In the genomic region with DNA sequence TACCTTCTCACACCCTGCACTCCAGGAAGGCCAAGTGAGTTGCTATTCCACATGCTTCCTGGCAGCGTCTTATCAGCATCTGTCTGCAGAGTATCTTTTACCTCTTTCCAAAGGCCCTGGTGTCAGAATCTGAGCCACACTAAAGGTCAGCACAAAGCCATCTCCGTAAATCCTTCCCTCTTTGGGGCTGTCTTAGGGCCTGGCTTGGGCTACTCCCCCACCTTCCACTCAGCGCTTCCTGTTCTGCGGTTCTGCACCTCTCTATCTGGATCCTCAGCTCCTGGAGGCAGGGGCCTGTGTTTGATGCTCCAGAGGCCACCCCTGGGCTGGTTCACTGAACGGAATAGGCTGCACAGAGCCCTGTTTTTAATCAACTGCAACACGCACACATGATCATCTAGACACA, we compare ENCODE assay signal across 16 cellular contexts.
DNase-seq lines count a peak whose midpoint lies in the region; ATAC-seq and TF ChIP-seq lines count a peak whose summit lies in the region.
"Had no signal": no experiment of that assay in that cellular context is flagged by ENCODE, and none has a peak within 500 bp of the region (broad histone marks: within the 10 kb centered on the region; RNA-seq: fewer than 3 reads in every experiment).

No MANE protein-coding gene starts in this region.

- 39 to 60% (median 48%) methylated on average over 6 of the region's 6 CpGs for WGBS in heart left ventricle, 4 donors

- H3K9me3 Mint-ChIP-seq in T-helper 1 cell treated with Interleukin-12 subunit alpha and Interleukin-12 subunit beta and Interleukin-4 antibody, amounts not matched to agents 30 μg/mL and 1 μg/mL, for 36 hours = peaks cover 28% of the 10 kb centered on the region
- H3K9me3 Mint-ChIP-seq in glutamatergic neuron (ENCODE audit: unreplicated experiment) (peaks cover 22% of the 10 kb centered on the region), CD14-positive monocyte (peaks cover 19 to 33% (median 28%) of the 10 kb centered on the region in 7 donors)
- H3K9me3 Mint-ChIP-seq in stimulated activated memory B cell treated with anti-CD40 and anti-IgM and Interleukin-4, amounts not matched to agents 10 μg/mL and 1 μg/mL and 100 μg/mL, for 72 hours = peaks cover 19% of the 10 kb centered on the region

- H3K27me3 ChIP-seq in heart left ventricle = no peaks in the 10 kb centered on the region
- H3K27me3 ChIP-seq: colonic mucosa, hepatocyte had no signal

- no peak overlapping the region for H3K27ac ChIP-seq in heart left ventricle
- H3K27ac ChIP-seq: colonic mucosa, hepatocyte, left ventricle myocardium inferior had no signal

- ATAC-seq in T-helper 17 cell (peak; percentile 56), GM18861 (IDR thresholded peaks at IDR 0.05; ENCODE audit: unreplicated experiment) (no peak), heart left ventricle (no peak)
- ATAC-seq in stimulated activated memory B cell treated with anti-CD40 and anti-IgM and Interleukin-4, amounts not matched to agents 10 μg/mL and 1 μg/mL and 100 μg/mL, for 72 hours = no peak
- ATAC-seq: Panc1 had no signal

- intact Hi-C loops in CD14-positive monocyte (cut with micrococcal nuclease) = no loop called here
- intact Hi-C loops in heart left ventricle (cut with DNase I) = no loop called here

- H3K9me3 ChIP-seq in T-helper 17 cell (ENCODE audit: control insufficient read depth, low read length, poor library complexity, severe bottlenecking) (peaks cover 2% of the 10 kb centered on the region), heart left ventricle (peaks cover 0 to 24% (median 11%) of the 10 kb centered on the region in 12 donors)
- H3K9me3 ChIP-seq: colonic mucosa had no signal

- no peak for TF ChIP-seq CTCF in glutamatergic neuron (IDR thresholded peaks at IDR 0.05; ENCODE audit: partially characterized antibody, unreplicated experiment)
- TF ChIP-seq CTCF in CD14-positive monocyte (IDR thresholded peaks at IDR 0.05) = no peak
- no peak for TF ChIP-seq CTCF in heart left ventricle (IDR thresholded peaks at IDR 0.05)

- peaks cover 0 to 10% (median 0%) of the 10 kb centered on the region in 9 donors for H3K36me3 ChIP-seq in heart left ventricle
- H3K36me3 ChIP-seq: colonic mucosa had no signal

- no peak overlapping the region for H3K4me3 ChIP-seq in heart left ventricle
- H3K4me3 ChIP-seq: colonic mucosa, hepatocyte, left ventricle myocardium inferior had no signal

- H3K4me1 ChIP-seq in heart left ventricle = no peaks in the 10 kb centered on the region
- H3K4me1 ChIP-seq: colonic mucosa, left ventricle myocardium inferior had no signal

- no peak for TF ChIP-seq POLR2A in heart left ventricle (IDR thresholded peaks at IDR 0.05)

- H3K36me3 Mint-ChIP-seq in T-helper 1 cell treated with Interleukin-12 subunit alpha and Interleukin-12 subunit beta and Interleukin-4 antibody, amounts not matched to agents 30 μg/mL and 1 μg/mL, for 36 hours (ENCODE audit: low read depth) = peaks cover 3% of the 10 kb centered on the region
- H3K36me3 Mint-ChIP-seq in T-helper 17 cell (ENCODE audit: low read depth) (no peaks in the 10 kb centered on the region), glutamatergic neuron (ENCODE audit: unreplicated experiment) (peaks cover 10% of the 10 kb centered on the region), CD14-positive monocyte (no peaks in the 10 kb centered on the region)
- peaks cover 10% of the 10 kb centered on the region for H3K36me3 Mint-ChIP-seq in stimulated activated memory B cell treated with anti-CD40 and anti-IgM and Interleukin-4, amounts not matched to agents 10 μg/mL and 1 μg/mL and 100 μg/mL, for 72 hours

- DNase-seq in T-helper 1 cell = no peak
- DNase-seq in T-helper 17 cell = no peak
- no peak for DNase-seq in glutamatergic neuron
- DNase-seq in CD14-positive monocyte (ENCODE audit: low spot score) = no peak
- DNase-seq in heart left ventricle = no peak
- DNase-seq: activated CD4-positive, alpha-beta T cell treated with anti-CD3 and anti-CD28 coated beads, Interleukin-2, amount 10 ng/mL, durations not matched to agents 24 days and 14 days; amniotic stem cell; colonic mucosa; left ventricle myocardium inferior; NCI-H1694; NCI-H526 had no signal

- peaks cover 4% of the 10 kb centered on the region for H3K4me1 Mint-ChIP-seq in T-helper 1 cell treated with Interleukin-12 subunit alpha and Interleukin-12 subunit beta and Interleukin-4 antibody, amounts not matched to agents 30 μg/mL and 1 μg/mL, for 36 hours (ENCODE audit: low read depth)
- peaks cover 9% of the 10 kb centered on the region for H3K4me1 Mint-ChIP-seq in T-helper 17 cell
- H3K4me1 Mint-ChIP-seq in glutamatergic neuron (ENCODE audit: low read depth, unreplicated experiment) = peaks cover 33% of the 10 kb centered on the region
- peaks cover 6% of the 10 kb centered on the region for H3K4me1 Mint-ChIP-seq in stimulated activated memory B cell treated with anti-CD40 and anti-IgM and Interleukin-4, amounts not matched to agents 10 μg/mL and 1 μg/mL and 100 μg/mL, for 72 hours
- peaks cover 2% of the 10 kb centered on the region for H3K4me1 Mint-ChIP-seq in CD14-positive monocyte

- H3K27ac Mint-ChIP-seq in T-helper 1 cell treated with Interleukin-12 subunit alpha and Interleukin-12 subunit beta and Interleukin-4 antibody, amounts not matched to agents 30 μg/mL and 1 μg/mL, for 36 hours = peak overlapping the region; percentile 62
- peak overlapping the region; percentile 75 for H3K27ac Mint-ChIP-seq in T-helper 17 cell
- H3K27ac Mint-ChIP-seq in glutamatergic neuron (ENCODE audit: unreplicated experiment) = peak overlapping the region; percentile 49
- peak overlapping the region; percentile 34 for H3K27ac Mint-ChIP-seq in stimulated activated memory B cell treated with anti-CD40 and anti-IgM and Interleukin-4, amounts not matched to agents 10 μg/mL and 1 μg/mL and 100 μg/mL, for 72 hours
- no peak overlapping the region for H3K27ac Mint-ChIP-seq in CD14-positive monocyte
- H3K27ac Mint-ChIP-seq: activated CD4-positive, alpha-beta T cell treated with anti-CD3 and anti-CD28 coated beads, Interleukin-2, amount 10 ng/mL, durations not matched to agents 24 days and 14 days had no signal

- H3K4me3 Mint-ChIP-seq in T-helper 1 cell treated with Interleukin-12 subunit alpha and Interleukin-12 subunit beta and Interleukin-4 antibody, amounts not matched to agents 30 μg/mL and 1 μg/mL, for 36 hours = no peak overlapping the region
- peak overlapping the region; percentile 33 for H3K4me3 Mint-ChIP-seq in T-helper 17 cell
- H3K4me3 Mint-ChIP-seq in glutamatergic neuron (ENCODE audit: unreplicated experiment) = no peak overlapping the region
- H3K4me3 Mint-ChIP-seq in stimulated activated memory B cell treated with anti-CD40 and anti-IgM and Interleukin-4, amounts not matched to agents 10 μg/mL and 1 μg/mL and 100 μg/mL, for 72 hours = no peak overlapping the region
- H3K4me3 Mint-ChIP-seq in CD14-positive monocyte = no peak overlapping the region
- H3K4me3 Mint-ChIP-seq: activated CD4-positive, alpha-beta T cell treated with anti-CD3 and anti-CD28 coated beads, Interleukin-2, amount 10 ng/mL, durations not matched to agents 24 days and 14 days had no signal

- no peaks in the 10 kb centered on the region for H3K27me3 Mint-ChIP-seq in T-helper 1 cell treated with Interleukin-12 subunit alpha and Interleukin-12 subunit beta and Interleukin-4 antibody, amounts not matched to agents 30 μg/mL and 1 μg/mL, for 36 hours (ENCODE audit: low read depth)
- H3K27me3 Mint-ChIP-seq in T-helper 17 cell (no peaks in the 10 kb centered on the region), glutamatergic neuron (ENCODE audit: unreplicated experiment) (peaks cover 15% of the 10 kb centered on the region), CD14-positive monocyte (ENCODE audit: low read depth in 3 of 3) (peaks cover 0 to 4% (median 1%) of the 10 kb centered on the region in 3 donors)
- no peaks in the 10 kb centered on the region for H3K27me3 Mint-ChIP-seq in stimulated activated memory B cell treated with anti-CD40 and anti-IgM and Interleukin-4, amounts not matched to agents 10 μg/mL and 1 μg/mL and 100 μg/mL, for 72 hours
- H3K27me3 Mint-ChIP-seq: activated CD4-positive, alpha-beta T cell treated with anti-CD3 and anti-CD28 coated beads, Interleukin-2, amount 10 ng/mL, durations not matched to agents 24 days and 14 days had no signal

Comparison
In these comparisons a context has a peak if more than half of its experiments do, and no peak if none do; other contexts are left out.
1. H3K27ac Mint-ChIP-seq: peak in T-helper 1 cell treated with Interleukin-12 subunit alpha and Interleukin-12 subunit beta and Interleukin-4 antibody, amounts not matched to agents 30 μg/mL and 1 μg/mL, for 36 hours (single experiment), T-helper 17 cell (single experiment), glutamatergic neuron (single experiment) and stimulated activated memory B cell treated with anti-CD40 and anti-IgM and Interleukin-4, amounts not matched to agents 10 μg/mL and 1 μg/mL and 100 μg/mL, for 72 hours (single experiment); none in CD14-positive monocyte (0 of 7).